ENCODE assay signal across 9 cellular contexts in the genomic region with DNA sequence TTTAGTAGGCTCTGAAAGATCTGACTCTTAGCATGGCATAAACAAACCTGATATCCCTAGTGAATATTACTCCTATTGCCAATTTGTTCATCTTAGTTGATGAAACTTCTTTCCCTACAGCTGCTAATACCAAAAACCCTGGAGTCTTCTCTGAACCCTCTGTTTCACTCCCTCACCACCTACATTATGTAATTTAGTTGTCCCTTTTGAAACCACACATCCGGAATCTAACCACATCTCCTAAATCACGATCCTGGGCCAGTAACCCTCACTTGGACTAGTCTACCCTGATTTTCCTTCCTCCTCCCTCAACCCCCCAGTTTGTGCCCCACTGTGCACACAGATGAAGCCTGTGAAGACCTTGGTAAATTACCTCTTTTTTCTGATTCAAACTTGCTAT. TPM values are rescaled to one million over a fixed set of nuclear protein-coding genes. Genes with fewer than 3 reads are reported as not detected.
DNase-seq lines count a peak whose midpoint lies in the region; ATAC-seq and TF ChIP-seq lines count a peak whose summit lies in the region.
"Had no signal": no experiment of that assay in that cellular context is flagged by ENCODE, and none has a peak within 500 bp of the region (broad histone marks: within the 10 kb centered on the region; RNA-seq: fewer than 3 reads in every experiment).

No MANE protein-coding gene starts in this region.

- DNase-seq in CD4-positive, alpha-beta T cell: no peak
- DNase-seq in Karpas-422: no peak
- DNase-seq in dorsolateral prefrontal cortex: no peak
- DNase-seq in NCI-H2171 (lab: John Stamatoyannopoulos, UW): no peak
- no peak for DNase-seq in NCI-H345 (lab: John Stamatoyannopoulos, UW)
- no peak for DNase-seq in hypothalamus (lab: John Stamatoyannopoulos, UW)
- no peak for DNase-seq in COLO668 (lab: John Stamatoyannopoulos, UW; ENCODE audit: unreplicated experiment)
- DNase-seq: body of pancreas had no signal

- H3K4me2 ChIP-seq in Karpas-422 (ENCODE audit: low read depth, low read length, poor library complexity, severe bottlenecking): peak overlapping the region; percentile 63

- peak overlapping the region; percentile 73 for H3K4me3 ChIP-seq in Karpas-422 (ENCODE audit: low read length)
- peak overlapping the region in 56 of 59 donors; percentile 67 to 99 (median 95) for H3K4me3 ChIP-seq in dorsolateral prefrontal cortex

- peaks cover 20% of the 10 kb centered on the region for H3K9me3 Mint-ChIP-seq in CD4-positive, alpha-beta T cell
- H3K9me3 Mint-ChIP-seq in nephron: peaks cover 64% of the 10 kb centered on the region

- H3K9me3 ChIP-seq in CD4-positive, alpha-beta T cell (ENCODE audit: control insufficient read depth, low read length): peaks cover 53% of the 10 kb centered on the region
- H3K9me3 ChIP-seq in Karpas-422 (ENCODE audit: low read length): peaks cover 60% of the 10 kb centered on the region

- H3K4me1 Mint-ChIP-seq in CD4-positive, alpha-beta T cell (ENCODE audit: low read depth): peaks cover 21% of the 10 kb centered on the region
- peaks cover 13% of the 10 kb centered on the region for H3K4me1 Mint-ChIP-seq in nephron

- no peaks in the 10 kb centered on the region for H3K9me2 ChIP-seq in Karpas-422 (replicated peaks; ENCODE audit: insufficient read depth, low read length)

- POLR2A ChIA-PET in CD4-positive, alpha-beta T cell (lab: Charles Lee): no interaction called here

- no peaks in the 10 kb centered on the region for H4K20me1 ChIP-seq in Karpas-422 (ENCODE audit: insufficient read depth, low read depth, low read length)

- H2AFZ ChIP-seq in Karpas-422 (ENCODE audit: low read length): no peak overlapping the region

- CTCF ChIA-PET in CD4-positive, alpha-beta T cell (lab: Charles Lee): no interaction called here

- intact Hi-C loops in CD4-positive, alpha-beta T cell (cut with DNase I, micrococcal nuclease): loop anchor here (5.0 kb wide), 2 partner anchors 191 to 264 kb away; a partner anchor contains a TSS
- intact Hi-C loops in dorsolateral prefrontal cortex (cut with DNase I): loop anchor here in 1 of 2 donors (5.0 kb wide), 1 partner anchor 56 kb away; a partner anchor contains a TSS

- H3K27ac Mint-ChIP-seq in CD4-positive, alpha-beta T cell: peak overlapping the region; percentile 88
- H3K27ac Mint-ChIP-seq in nephron: no peak overlapping the region

- peaks cover 27% of the 10 kb centered on the region for H3K79me2 ChIP-seq in Karpas-422 (ENCODE audit: low read length)

- H3K27me3 ChIP-seq in CD4-positive, alpha-beta T cell (ENCODE audit: control insufficient read depth, insufficient read depth, low read length): no peaks in the 10 kb centered on the region
- H3K27me3 ChIP-seq in Karpas-422 (ENCODE audit: low read length) (no peaks in the 10 kb centered on the region; the same call in 1 of the 2 replicates), dorsolateral prefrontal cortex (no peaks in the 10 kb centered on the region)
- H3K27me3 ChIP-seq: body of pancreas had no signal

- no peak overlapping the region for H3K27ac ChIP-seq in CD4-positive, alpha-beta T cell (ENCODE audit: low read depth, low read length)
- H3K27ac ChIP-seq in Karpas-422 (ENCODE audit: low read length): no peak overlapping the region
- H3K27ac ChIP-seq in dorsolateral prefrontal cortex: peak overlapping the region in 1 of 59 donors; percentile 81

- peaks cover 22% of the 10 kb centered on the region for H3K36me3 ChIP-seq in Karpas-422 (ENCODE audit: insufficient read depth, low read length)

- no peak for ATAC-seq in CD4-positive, alpha-beta T cell (ENCODE audit: poor library complexity)
- ATAC-seq: body of pancreas had no signal

- peak overlapping the region; percentile 94 for H3K4me3 Mint-ChIP-seq in CD4-positive, alpha-beta T cell
- H3K4me3 Mint-ChIP-seq in nephron: peak overlapping the region; percentile 98 to 100 (median 99)

- H3K4me1 ChIP-seq in Karpas-422 (ENCODE audit: low read length): peaks cover 6% of the 10 kb centered on the region; the same call in 1 of the 2 replicates

- H3K36me3 Mint-ChIP-seq in CD4-positive, alpha-beta T cell (ENCODE audit: low read depth): peaks cover 69% of the 10 kb centered on the region
- H3K36me3 Mint-ChIP-seq in nephron (ENCODE audit: low read depth): peaks cover 68% of the 10 kb centered on the region

- no peak for TF ChIP-seq CTCF in CD4-positive, alpha-beta T cell (IDR thresholded peaks at IDR 0.05)
- TF ChIP-seq CTCF in dorsolateral prefrontal cortex (IDR thresholded peaks at IDR 0.05 in 54 of 56, conservative IDR thresholded peaks at IDR 0.05 in 2 of 56; ENCODE audit: low read depth in 1 of 56, partially characterized antibody in 56 of 56) (no peak), nephron (IDR thresholded peaks at IDR 0.05; ENCODE audit: unreplicated experiment in 3 of 3) (no peak)

- H3K9ac ChIP-seq in Karpas-422 (ENCODE audit: low read length): no peak overlapping the region

- no peaks in the 10 kb centered on the region for H3K27me3 Mint-ChIP-seq in CD4-positive, alpha-beta T cell
- no peaks in the 10 kb centered on the region for H3K27me3 Mint-ChIP-seq in nephron (ENCODE audit: low read depth)

RNA-seq across cellular contexts. Expression of a gene that starts 1.2 kb away (rescaled TPM):
- 10 to 100 TPM; 15.2 TPM for total RNA-seq in CD4-positive, alpha-beta T cell
- total RNA-seq in Karpas-422 (2014; rRNA removed; shearing (Covaris generic); ENCODE audit: low replicate concordance): 0.75 and 3.8 TPM in 2 replicates
- total RNA-seq in dorsolateral prefrontal cortex: 10 to 100 TPM in 83 of 120 experiments, 1 to 10 TPM in 37; 6.9 to 14.5 (median 10.6) TPM

RNA-seq across cellular contexts. Expression of a gene that starts 11.1 kb away (rescaled TPM):
- total RNA-seq in CD4-positive, alpha-beta T cell: 1 to 10 TPM; 3.5 to 4.4 TPM
- 0.14 and 0.22 TPM in 2 replicates for total RNA-seq in Karpas-422 (2014; rRNA removed; shearing (Covaris generic); ENCODE audit: low replicate concordance)
- 10 to 100 TPM; 22.6 to 50.8 (median 34.9) TPM for total RNA-seq in dorsolateral prefrontal cortex

RNA-seq across cellular contexts. Expression of a gene that starts 28.0 kb away (rescaled TPM):
- total RNA-seq in CD4-positive, alpha-beta T cell: under 1 TPM; 0.36 to 0.88 TPM
- 0.56 and 1.4 TPM in 2 replicates for total RNA-seq in Karpas-422 (2014; rRNA removed; shearing (Covaris generic); ENCODE audit: low replicate concordance)
- total RNA-seq in dorsolateral prefrontal cortex: 1 to 10 TPM in 92 of 120 experiments, under 1 TPM in 22, not detected in 6; 0.49 to 5.1 (median 1.5) TPM

RNA-seq across cellular contexts. Expression of a gene that starts 29.9 kb away (rescaled TPM):
- 10 to 100 TPM; 26.2 to 31.6 TPM for total RNA-seq in CD4-positive, alpha-beta T cell
- total RNA-seq in Karpas-422 (2014; rRNA removed; shearing (Covaris generic); ENCODE audit: low replicate concordance): 12.3 TPM in 2 replicates
- total RNA-seq in dorsolateral prefrontal cortex: 10 to 100 TPM; 23.2 to 54.3 (median 33.0) TPM

RNA-seq across cellular contexts. Expression of a gene that starts 56.3 kb away (rescaled TPM):
- 10 to 100 TPM; 11.1 to 13.6 TPM for total RNA-seq in CD4-positive, alpha-beta T cell
- total RNA-seq in Karpas-422 (2014; rRNA removed; shearing (Covaris generic); ENCODE audit: low replicate concordance): 7.8 and 10.8 TPM in 2 replicates
- 10 to 100 TPM; 14.4 to 48.2 (median 23.9) TPM for total RNA-seq in dorsolateral prefrontal cortex

Comparison
In these comparisons a context has a peak if more than half of its experiments do, and no peak if none do; other contexts are left out.
1. RNA of a gene that starts 11.1 kb away (total RNA-seq): 22.6 to 50.8 TPM in dorsolateral prefrontal cortex; 3.5 to 4.4 TPM in CD4-positive, alpha-beta T cell and 0.14 to 0.22 TPM in Karpas-422; every median in the first group is over 4 times any median in the second.